ENCODE assay signal across 14 cellular contexts in genomic region chr3:169072494-169072893, GRCh38.
"Had no signal": no experiment of that assay in that cellular context is flagged by ENCODE, and none has a peak within 500 bp of the region (broad histone marks: within the 10 kb centered on the region; RNA-seq: fewer than 3 reads in every experiment).

No MANE protein-coding gene starts in this region.

- H3K27me3 ChIP-seq: heart left ventricle, left lung, ovary, uterus had no signal

- H3K9me3 Mint-ChIP-seq: memory B cell, nephron progenitor cell had no signal

- H3K4me1 Mint-ChIP-seq: memory B cell, nephron progenitor cell had no signal

- H3K27me3 Mint-ChIP-seq: memory B cell had no signal

- H3K4me3 Mint-ChIP-seq: memory B cell, nephron progenitor cell had no signal

- H3K27ac Mint-ChIP-seq: memory B cell, nephron progenitor cell had no signal

- H3K27ac ChIP-seq: dorsolateral prefrontal cortex, heart left ventricle, left lung, ovary, uterus had no signal

- DNase-seq: activated naive CD4-positive, alpha-beta T cell treated with anti-CD3 and anti-CD28 coated beads, Interleukin-2, amount 50 U/mL, for 16 hours; activated T-cell treated with anti-CD3 and anti-CD28 coated beads, Interleukin-2, amount 50 U/mL, for 1 hour; amygdala; dorsolateral prefrontal cortex; heart left ventricle; left lung; nephron progenitor cell; ovary; uterus had no signal

- H3K4me3 ChIP-seq: dorsolateral prefrontal cortex, heart left ventricle, left lung, ovary, uterus had no signal

- H3K36me3 ChIP-seq: heart left ventricle, left lung, ovary, uterus had no signal

- H3K4me1 ChIP-seq: heart left ventricle, left lung, uterus had no signal

- H3K36me3 Mint-ChIP-seq: memory B cell had no signal

- ATAC-seq: esophagus mucosa, heart left ventricle, left lung had no signal

- FAIRE-seq: endometrium, frontal cortex, keratinocyte had no signal

- H3K9me3 ChIP-seq: heart left ventricle, left lung, ovary, uterus had no signal
